ENCODE assay signal across 21 cellular contexts in genomic region chr4:114057746-114058145, GRCh38.
DNase-seq lines count a peak whose midpoint lies in the region; ATAC-seq, FAIRE-seq and TF ChIP-seq lines count a peak whose summit lies in the region.
"Had no signal": no experiment of that assay in that cellular context is flagged by ENCODE, and none has a peak within 500 bp of the region (broad histone marks: within the 10 kb centered on the region; RNA-seq: fewer than 3 reads in every experiment).

No MANE protein-coding gene starts in this region.

- H4K20me1 ChIP-seq in mammary epithelial cell (ENCODE audit: insufficient read depth, low read length) (no peaks in the 10 kb centered on the region), hepatocyte (ENCODE audit: insufficient read depth, poor library complexity, severe bottlenecking) (no peaks in the 10 kb centered on the region)

- H3K36me3 ChIP-seq in breast epithelium (no peaks in the 10 kb centered on the region), mammary epithelial cell (ENCODE audit: insufficient read depth, low read length) (no peaks in the 10 kb centered on the region), hepatocyte (replicated peaks; ENCODE audit: insufficient read depth, low read depth) (no peaks in the 10 kb centered on the region), left lung (no peaks in the 10 kb centered on the region)
- H3K36me3 ChIP-seq: MG63 had no signal

- H3K4me1 Mint-ChIP-seq in MCF 10A (ENCODE audit: insufficient read depth, unreplicated experiment) = peaks cover 13% of the 10 kb centered on the region
- H3K4me1 Mint-ChIP-seq: B cell had no signal

- in situ Hi-C loops in mammary epithelial cell (cut with MboI; ENCODE audit: low sequenced_read_pairs in 2 of 2) = no loop called here

- dilution Hi-C loops in mammary epithelial cell (cut with HindIII; ENCODE audit: low sequenced_read_pairs) = no loop called here

- intact Hi-C loops in MCF 10A (cut with micrococcal nuclease) = loop anchor here (5.0 kb wide), 1 partner anchor 80 kb away; the partner anchor contains the start of gene ARSJ
- intact Hi-C loops in breast epithelium (cut with DNase I; ENCODE audit: low total_unique reads) = no loop called here
- intact Hi-C loops in mammary epithelial cell (cut with micrococcal nuclease) = loop anchor here (1.0 to 5.0 kb wide), 4 partner anchors 78 to 320 kb away; partner anchors contain the start of gene ARSJ
- intact Hi-C loops in left lung (cut with DNase I) = no loop called here

- CTCF ChIA-PET in MCF 10A (lab: Yijun Ruan, JAX) (interaction anchor here (2.2 kb wide), 1 partner anchor 14 kb away, joined by 8 read pairs; no protein-coding TSS in a partner anchor), mammary epithelial cell (lab: Charles Lee; ENCODE audit: low non-redundant PET) (no interaction called here)

- no peak for TF ChIP-seq CTCF in MCF 10A (IDR thresholded peaks at IDR 0.05; ENCODE audit: unreplicated experiment)
- TF ChIP-seq CTCF in breast epithelium (IDR thresholded peaks at IDR 0.05) = no peak
- no peak for TF ChIP-seq CTCF in mammary epithelial cell (conservative IDR thresholded peaks at IDR 0.05 in 1 of 2, IDR thresholded peaks at IDR 0.05 in 1 of 2; ENCODE audit: extremely low read depth in 1 of 2, insufficient read depth in 1 of 2, low read depth in 1 of 2, low read length in 2 of 2)
- TF ChIP-seq CTCF in hepatocyte (IDR thresholded peaks at IDR 0.05; ENCODE audit: poor library complexity) = no peak
- TF ChIP-seq CTCF in left lung (IDR thresholded peaks at IDR 0.05) = no peak

- H3K4me1 ChIP-seq in breast epithelium = no peaks in the 10 kb centered on the region
- H3K4me1 ChIP-seq in mammary epithelial cell (ENCODE audit: insufficient read depth, low read length) = peaks cover 11% of the 10 kb centered on the region
- no peaks in the 10 kb centered on the region for H3K4me1 ChIP-seq in hepatocyte (ENCODE audit: insufficient read depth)
- H3K4me1 ChIP-seq in left lung = no peaks in the 10 kb centered on the region

- H3K9me3 Mint-ChIP-seq in MCF 10A (ENCODE audit: unreplicated experiment) = no peaks in the 10 kb centered on the region
- H3K9me3 Mint-ChIP-seq: HFFc6 had no signal

- no peaks in the 10 kb centered on the region for H3K9me2 ChIP-seq in hepatocyte (replicated peaks; ENCODE audit: insufficient read depth)

- POLR2A ChIA-PET in MCF 10A (lab: Yijun Ruan, JAX) = interaction anchor here (0.7 to 2.4 kb wide), 4 partner anchors 52 to 121 kb away, joined by 3 to 22 read pairs (median 3); partner anchors contain the start of gene ARSJ

- DNase-seq in MCF 10A (ENCODE audit: unreplicated experiment) = peak; percentile 74
- no peak for DNase-seq in breast epithelium (ENCODE audit: low spot score in 2 of 2)
- DNase-seq in mammary epithelial cell = peak; percentile 62
- peak; percentile 30 for DNase-seq in hepatocyte (ENCODE audit: low spot score)
- no peak for DNase-seq in amniotic stem cell (lab: John Stamatoyannopoulos, UW)
- no peak for DNase-seq in frontal cortex (ENCODE audit: low spot score in 2 of 2)
- no peak for DNase-seq in left lung
- DNase-seq: CD4-positive, alpha-beta T cell; DMS53; EL; HFFc6; MG63; NCI-H1048; NCI-H146; NCI-H2081; NCI-H2171 treated with DMSO at 0.1 percent for 48 hours had no signal

- H3K27me3 ChIP-seq in breast epithelium = no peaks in the 10 kb centered on the region
- H3K27me3 ChIP-seq in mammary epithelial cell (ENCODE audit: insufficient read depth, low read length) = no peaks in the 10 kb centered on the region
- H3K27me3 ChIP-seq in hepatocyte = no peaks in the 10 kb centered on the region
- no peaks in the 10 kb centered on the region for H3K27me3 ChIP-seq in left lung
- H3K27me3 ChIP-seq: MG63 had no signal

- peak overlapping the region; percentile 8 for H3K4me3 Mint-ChIP-seq in MCF 10A (ENCODE audit: unreplicated experiment)
- H3K4me3 Mint-ChIP-seq: B cell; CD4-positive, alpha-beta T cell; HFFc6 had no signal

- BruUV-seq in MCF 10A (replicated peaks; lab: Mats Ljungman, UMichigan) = no TSS peak
- no TSS peak for BruUV-seq in mammary epithelial cell (replicated peaks; lab: Mats Ljungman, UMichigan)

- no peaks in the 10 kb centered on the region for H3K27me3 Mint-ChIP-seq in MCF 10A (ENCODE audit: insufficient read depth, unreplicated experiment)
- H3K27me3 Mint-ChIP-seq: CD4-positive, alpha-beta T cell had no signal

- H3K9ac ChIP-seq in mammary epithelial cell (ENCODE audit: insufficient read depth, low read length) = no peak overlapping the region

- ATAC-seq in GM18502 (IDR thresholded peaks at IDR 0.05; ENCODE audit: poor library complexity, unreplicated experiment) = no peak
- no peak for ATAC-seq in left lung
- ATAC-seq: Panc1, Right ventricle myocardium inferior had no signal

- H3K79me2 ChIP-seq in mammary epithelial cell (ENCODE audit: insufficient read depth, low read length) (no peaks in the 10 kb centered on the region), hepatocyte (no peaks in the 10 kb centered on the region)

- H3K36me3 Mint-ChIP-seq in MCF 10A (ENCODE audit: insufficient read depth, unreplicated experiment) = peaks cover 5% of the 10 kb centered on the region

- H3K9me3 ChIP-seq in breast epithelium (peaks cover 0 to 7% of the 10 kb centered on the region in 2 donors), mammary epithelial cell (replicated peaks; ENCODE audit: insufficient read depth, low read length) (no peaks in the 10 kb centered on the region), hepatocyte (ENCODE audit: low read depth) (no peaks in the 10 kb centered on the region), left lung (peaks cover 0 to 2% of the 10 kb centered on the region in 2 donors)

- no peak overlapping the region for H3K27ac ChIP-seq in breast epithelium
- H3K27ac ChIP-seq in mammary epithelial cell (ENCODE audit: insufficient read depth, low read depth, low read length) = peak overlapping the region; percentile 59
- peak overlapping the region; percentile 62 for H3K27ac ChIP-seq in hepatocyte
- no peak overlapping the region for H3K27ac ChIP-seq in left lung

- H3K4me3 ChIP-seq in breast epithelium (no peak overlapping the region), mammary epithelial cell (replicated peaks in 1 of 3; ENCODE audit: insufficient read depth in 1 of 3, low read depth in 2 of 3, low read length in 3 of 3) (peak overlapping the region in 1 of 3 experiments; percentile 5), hepatocyte (no peak overlapping the region), left lung (no peak overlapping the region)
- H3K4me3 ChIP-seq: MG63 had no signal

- H2AFZ ChIP-seq in mammary epithelial cell (ENCODE audit: low read depth, low read length) (peak overlapping the region; percentile 77), hepatocyte (no peak overlapping the region)

- peak overlapping the region; percentile 78 for H3K27ac Mint-ChIP-seq in MCF 10A (ENCODE audit: low read depth, unreplicated experiment)
- H3K27ac Mint-ChIP-seq: B cell; CD4-positive, alpha-beta T cell; HFFc6 had no signal

- FAIRE-seq in frontal cortex (lab: Jason Lieb, UNC) = no peak
- FAIRE-seq: GM12892 had no signal

- no peak for TF ChIP-seq POLR2A in breast epithelium (IDR thresholded peaks at IDR 0.05)

- 4% methylated on average over 2 of the region's 2 CpGs for WGBS in mammary epithelial cell (ENCODE audit: low coverage, missing lambda C conversion rate)
- 55% methylated on average over 2 of the region's 2 CpGs for whole genome bisulfite sequencing in hepatocyte (ENCODE audit: low lambda C conversion rate, missing lambda C conversion rate)

- H3K4me2 ChIP-seq in mammary epithelial cell (ENCODE audit: insufficient read depth, low read depth, low read length) = peak overlapping the region; percentile 77
- H3K4me2 ChIP-seq in hepatocyte = no peak overlapping the region

Comparison
In these comparisons a context has a peak if more than half of its experiments do, and no peak if none do; other contexts are left out.
1. DNase-seq: peak in MCF 10A (single experiment), mammary epithelial cell (single experiment) and hepatocyte (single experiment); none in breast epithelium (0 of 2), amniotic stem cell (single experiment), frontal cortex (0 of 2) and left lung (0 of 2).
2. H3K27ac ChIP-seq: peak in mammary epithelial cell (single experiment) and hepatocyte (single experiment); none in breast epithelium (0 of 2) and left lung (0 of 2).
3. intact Hi-C loops: an anchor here in MCF 10A (5.0 kb wide) and mammary epithelial cell (1.0 to 5.0 kb wide); none called in breast epithelium and left lung.